Comparison of ENCODE assay signal across 18 cellular contexts in the genomic region with DNA sequence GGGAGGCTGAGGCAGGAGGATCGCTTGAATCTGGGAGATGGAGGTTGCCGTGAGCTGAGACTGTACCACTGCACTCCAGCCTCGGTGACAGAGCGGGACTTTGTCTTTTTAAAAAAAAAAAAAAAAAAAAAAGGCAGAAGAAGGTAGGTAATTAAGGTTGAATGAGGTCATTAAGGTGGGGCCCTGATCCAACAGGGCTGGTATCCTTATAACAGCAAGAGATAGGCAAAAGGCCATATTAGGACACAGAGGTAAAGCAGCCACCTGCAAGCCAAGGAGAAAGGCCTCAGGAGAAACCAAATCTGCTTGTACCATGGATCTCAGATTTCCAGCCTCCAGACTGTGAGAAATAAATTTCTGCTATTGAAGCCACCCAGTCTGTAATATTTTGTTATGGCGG.
A peak's percentile ranks its signal among the peaks of the same experiment; 100 is the strongest.
DNase-seq lines count a peak whose midpoint lies in the region; FAIRE-seq and TF ChIP-seq lines count a peak whose summit lies in the region.
"Had no signal": no experiment of that assay in that cellular context is flagged by ENCODE, and none has a peak within 500 bp of the region (broad histone marks: within the 10 kb centered on the region; RNA-seq: fewer than 3 reads in every experiment).

No MANE protein-coding gene starts in this region.

- no peak overlapping the region for H3K18ac ChIP-seq in trophoblast cell (ENCODE audit: low read length)

- no peak overlapping the region for H4K12ac ChIP-seq in trophoblast cell (ENCODE audit: low read depth, low read length)

- FAIRE-seq in bronchial epithelial cell (lab: Jason Lieb, UNC) (no peak), kidney (lab: Jason Lieb, UNC) (no peak)
- FAIRE-seq: K562 had no signal

- H3K36me3 ChIP-seq in bronchial epithelial cell (ENCODE audit: control insufficient read depth, insufficient read depth, low read length) (no peaks in the 10 kb centered on the region), trophoblast cell (ENCODE audit: control insufficient read depth in 1 of 2, insufficient read depth in 2 of 2, low read length in 2 of 2) (no peaks in the 10 kb centered on the region), kidney (ENCODE audit: control insufficient read depth in 1 of 2, insufficient read depth in 2 of 2, low read length in 2 of 2) (no peaks in the 10 kb centered on the region)

- H2AK5ac ChIP-seq in trophoblast cell (ENCODE audit: low read length), result no peak overlapping the region

- H3K4me2 ChIP-seq in trophoblast cell (ENCODE audit: low read length), result no peak overlapping the region

- intact Hi-C loops in kidney (cut with DNase I), result no loop called here

- no peak overlapping the region for H3K23ac ChIP-seq in trophoblast cell (ENCODE audit: low read length)

- no peaks in the 10 kb centered on the region for H3K27me3 ChIP-seq in bronchial epithelial cell (ENCODE audit: control insufficient read depth, insufficient read depth, low read length)
- H3K27me3 ChIP-seq in trophoblast cell (ENCODE audit: insufficient read depth, low read length), result no peaks in the 10 kb centered on the region

- H2BK120ac ChIP-seq in trophoblast cell (ENCODE audit: insufficient read depth, low read length, poor library complexity), result no peak overlapping the region

- H2BK12ac ChIP-seq in trophoblast cell (ENCODE audit: low read length), result no peak overlapping the region

- H2BK5ac ChIP-seq in trophoblast cell (ENCODE audit: low read depth, low read length, poor library complexity), result no peak overlapping the region

- no peaks in the 10 kb centered on the region for H3K79me1 ChIP-seq in trophoblast cell (ENCODE audit: low read length)

- H3K79me2 ChIP-seq in trophoblast cell (ENCODE audit: control insufficient read depth, insufficient read depth, low read length, poor library complexity), result no peaks in the 10 kb centered on the region

- TF ChIP-seq CTCF in bronchial epithelial cell (IDR thresholded peaks at IDR 0.05; ENCODE audit: insufficient read depth, low read length, severe bottlenecking) (no peak), kidney (IDR thresholded peaks at IDR 0.05; ENCODE audit: borderline replicate concordance, extremely low read depth, insufficient read depth) (no peak)

- no peak overlapping the region for H3K4ac ChIP-seq in trophoblast cell (ENCODE audit: low read depth, low read length)

- no peak overlapping the region for H2AFZ ChIP-seq in trophoblast cell (ENCODE audit: insufficient read depth, low read length, poor library complexity)

- H3K4me1 ChIP-seq in trophoblast cell (ENCODE audit: control insufficient read depth in 1 of 2, insufficient read depth in 2 of 2, low read length in 2 of 2) (peaks cover 1 to 4% of the 10 kb centered on the region in 2 experiments), kidney (ENCODE audit: control insufficient read depth in 1 of 2, insufficient read depth in 1 of 2, low read depth in 1 of 2, low read length in 2 of 2) (peaks cover 3% of the 10 kb centered on the region in 2 donors)

- H3K27ac ChIP-seq in trophoblast cell (ENCODE audit: low read depth, low read length) (peak overlapping the region; percentile 36), kidney (ENCODE audit: low read depth in 2 of 2, low read length in 2 of 2) (no peak overlapping the region)

- no peak overlapping the region for H4K91ac ChIP-seq in trophoblast cell (ENCODE audit: low read depth, low read length)

- DNase-seq in NCI-H2029 (lab: John Stamatoyannopoulos, UW) (peak; percentile 38), NCI-H2029 treated with DMSO at 0.1 percent for 48 hours (lab: John Stamatoyannopoulos, UW) (no peak), LoVo (ENCODE audit: low spot score) (peak; percentile 28), bronchial epithelial cell (ENCODE audit: low read depth) (peak; percentile 10), trophoblast cell (peak; percentile 2 to 27), activated gamma-delta T cell treated with Interleukin-2 at 50 U/mL for 16 hours (no peak), kidney (no peak)
- no peak for DNase-seq in stimulated activated naive CD4-positive, alpha-beta T cell treated with Interleukin-2 at 50 U/mL for 16 hours (lab: John Stamatoyannopoulos, UW)
- DNase-seq: 8988T, DND-41, H9, NCI-H1436, NCI-H2081 treated with DMSO at 0.1 percent for 48 hours, NCI-H524, NCI-H82, OCI-M1, SHP77 treated with DMSO at 0.1 percent for 48 hours had no signal

- WGBS in trophoblast cell (ENCODE audit: extremely low coverage, insufficient coverage, insufficient read length), result no CpG with 5 or more reads among the region's 5 CpGs

- no peak overlapping the region for H3K4me3 ChIP-seq in bronchial epithelial cell (ENCODE audit: low read depth, low read length)
- no peak overlapping the region for H3K4me3 ChIP-seq in trophoblast cell (ENCODE audit: low read depth, low read length)
- no peak overlapping the region for H3K4me3 ChIP-seq in kidney (ENCODE audit: low read length in 2 of 2)
- H3K4me3 ChIP-seq: K562 had no signal

- H3K9ac ChIP-seq in trophoblast cell (ENCODE audit: low read length) (no peak overlapping the region), kidney (ENCODE audit: low read length in 2 of 2) (no peak overlapping the region)

- H4K8ac ChIP-seq in trophoblast cell (ENCODE audit: low read depth, low read length), result no peak overlapping the region

- no peak overlapping the region for H3K14ac ChIP-seq in trophoblast cell (ENCODE audit: low read length)

- H3K9me3 ChIP-seq in trophoblast cell (ENCODE audit: insufficient read depth, low read depth, low read length), result no peaks in the 10 kb centered on the region
- no peaks in the 10 kb centered on the region for H3K9me3 ChIP-seq in kidney (ENCODE audit: control insufficient read depth in 1 of 2, low read length in 2 of 2)

Comparison
In these comparisons a context has a peak if more than half of its experiments do, and no peak if none do; other contexts are left out.
1. DNase-seq: peak in NCI-H2029 (single experiment), LoVo (single experiment), bronchial epithelial cell (single experiment) and trophoblast cell (2 of 2); none in NCI-H2029 treated with DMSO at 0.1 percent for 48 hours (single experiment), activated gamma-delta T cell treated with Interleukin-2 at 50 U/mL for 16 hours (single experiment), kidney (single experiment) and stimulated activated naive CD4-positive, alpha-beta T cell treated with Interleukin-2 at 50 U/mL for 16 hours (single experiment).